ENCODE assay signal across 13 cellular contexts in genomic region chr15:52657338-52657737, GRCh38. TPM values are rescaled to one million over a fixed set of nuclear protein-coding genes. Genes with fewer than 3 reads are reported as not detected.
DNase-seq lines count a peak whose midpoint lies in the region; ATAC-seq, FAIRE-seq and TF ChIP-seq lines count a peak whose summit lies in the region.
"Had no signal": no experiment of that assay in that cellular context is flagged by ENCODE, and none has a peak within 500 bp of the region (broad histone marks: within the 10 kb centered on the region; RNA-seq: fewer than 3 reads in every experiment).

No MANE protein-coding gene starts in this region.

- DNase-seq in RPMI7951 (ENCODE audit: low read depth) (peak; percentile 41), esophagus muscularis mucosa (ENCODE audit: extremely low spot score) (no peak), pons (ENCODE audit: low spot score) (peak; percentile 68), NCI-H345 treated with DMSO at 0.1 percent for 48 hours (lab: John Stamatoyannopoulos, UW; ENCODE audit: unreplicated experiment) (no peak), urothelium cell line (ENCODE audit: low spot score) (no peak)
- no peak for DNase-seq in activated T-cell treated with anti-CD3 and anti-CD28 coated beads, Interleukin-2, amount 50 U/mL, for 24 hours
- DNase-seq: activated CD8-positive, alpha-beta memory T cell treated with anti-CD3 and anti-CD28 coated beads, Interleukin-2, amount 50 U/mL, for 48 hours; NCI-H1436; T1000 had no signal

- no peak overlapping the region for H3K4me3 Mint-ChIP-seq in activated T-cell treated with anti-CD3 and anti-CD28 coated beads, Interleukin-2, amount 50 U/mL, for 24 hours
- H3K4me3 Mint-ChIP-seq: dendritic cell treated with granulocyte-macrophage colony-stimulating factor and Interleukin-4, amounts not matched to agents 40 ng/mL and 50 ng/mL, for 4 days had no signal

- H3K4me1 Mint-ChIP-seq in activated T-cell treated with anti-CD3 and anti-CD28 coated beads, Interleukin-2, amount 50 U/mL, for 24 hours (ENCODE audit: low read depth): peaks cover 61% of the 10 kb centered on the region

- intact Hi-C loops in esophagus muscularis mucosa (cut with DNase I): no loop called here

- H3K27me3 ChIP-seq in ACC112 (ENCODE audit: insufficient read depth, low read length): no peaks in the 10 kb centered on the region
- H3K27me3 ChIP-seq in esophagus muscularis mucosa: no peaks in the 10 kb centered on the region
- H3K27me3 ChIP-seq: BLaER1 had no signal

- H3K4me3 ChIP-seq in ACC112 (ENCODE audit: low read depth, low read length) (peak overlapping the region; percentile 61; the same call in 1 of the 2 replicates), esophagus muscularis mucosa (no peak overlapping the region)
- H3K4me3 ChIP-seq: BLaER1 had no signal

- 18% methylated on average over 1 of the region's 1 CpG for WGBS in esophagus muscularis mucosa

- no peak for TF ChIP-seq EP300 in esophagus muscularis mucosa (IDR thresholded peaks at IDR 0.05)

- H3K27ac ChIP-seq in ACC112 (ENCODE audit: low read depth, low read length): peak overlapping the region; percentile 70
- H3K27ac ChIP-seq in esophagus muscularis mucosa (replicated peaks in 1 of 4): peak overlapping the region; percentile 60 to 81 (median 72)
- H3K27ac ChIP-seq: BLaER1 had no signal

- H3K9me3 Mint-ChIP-seq in activated T-cell treated with anti-CD3 and anti-CD28 coated beads, Interleukin-2, amount 50 U/mL, for 24 hours: no peaks in the 10 kb centered on the region
- H3K9me3 Mint-ChIP-seq: dendritic cell treated with granulocyte-macrophage colony-stimulating factor and Interleukin-4, amounts not matched to agents 40 ng/mL and 50 ng/mL, for 4 days had no signal

- H3K36me3 ChIP-seq in ACC112 (ENCODE audit: insufficient read depth, low read length): peaks cover 5% of the 10 kb centered on the region; the same call in 1 of the 2 replicates
- H3K36me3 ChIP-seq in esophagus muscularis mucosa: peaks cover 0 to 46% (median 19%) of the 10 kb centered on the region in 4 donors

- peaks cover 6% of the 10 kb centered on the region for H3K79me2 ChIP-seq in ACC112 (ENCODE audit: control insufficient read depth, insufficient read depth, low read length, unreplicated experiment)

- H3K27me3 Mint-ChIP-seq in activated T-cell treated with anti-CD3 and anti-CD28 coated beads, Interleukin-2, amount 50 U/mL, for 24 hours: no peaks in the 10 kb centered on the region
- H3K27me3 Mint-ChIP-seq: dendritic cell treated with granulocyte-macrophage colony-stimulating factor and Interleukin-4, amounts not matched to agents 40 ng/mL and 50 ng/mL, for 4 days had no signal

- no peak overlapping the region for H3K27ac Mint-ChIP-seq in activated T-cell treated with anti-CD3 and anti-CD28 coated beads, Interleukin-2, amount 50 U/mL, for 24 hours
- H3K27ac Mint-ChIP-seq: dendritic cell treated with granulocyte-macrophage colony-stimulating factor and Interleukin-4, amounts not matched to agents 40 ng/mL and 50 ng/mL, for 4 days had no signal

- no peaks in the 10 kb centered on the region for H3K9me3 ChIP-seq in esophagus muscularis mucosa
- H3K9me3 ChIP-seq: BLaER1 had no signal

- ATAC-seq in GM21786 (IDR thresholded peaks at IDR 0.05; ENCODE audit: unreplicated experiment): no peak

- no peak for TF ChIP-seq CTCF in esophagus muscularis mucosa (IDR thresholded peaks at IDR 0.05)

- peaks cover 58% of the 10 kb centered on the region for H3K36me3 Mint-ChIP-seq in activated T-cell treated with anti-CD3 and anti-CD28 coated beads, Interleukin-2, amount 50 U/mL, for 24 hours (ENCODE audit: low read depth)

- H3K4me1 ChIP-seq in ACC112 (ENCODE audit: control insufficient read depth, insufficient read depth, low read length, unreplicated experiment): peaks cover 53% of the 10 kb centered on the region
- peaks cover 49 to 83% (median 78%) of the 10 kb centered on the region in 4 donors for H3K4me1 ChIP-seq in esophagus muscularis mucosa
- H3K4me1 ChIP-seq: BLaER1 had no signal

- H2AFZ ChIP-seq in ACC112 (ENCODE audit: low read length, unreplicated experiment): no peak overlapping the region

- FAIRE-seq in urothelium cell line (lab: Jason Lieb, UNC): no peak

- TF ChIP-seq POLR2A in esophagus muscularis mucosa (IDR thresholded peaks at IDR 0.05; ENCODE audit: low read depth): no peak

RNA-seq across cellular contexts. Expression of gene ATOSA, which starts 21.9 kb away (rescaled TPM):
- total RNA-seq in RPMI7951 (2014; rRNA removed; shearing (Covaris generic)): 9.6 and 11.4 TPM in 2 replicates
- 10 to 100 TPM; 42.6 to 68.5 (median 46.0) TPM for total RNA-seq in esophagus muscularis mucosa

Comparison
In these comparisons a context has a peak if more than half of its experiments do, and no peak if none do; other contexts are left out.
1. DNase-seq: peak in RPMI7951 (single experiment) and pons (single experiment); none in esophagus muscularis mucosa (single experiment), NCI-H345 treated with DMSO at 0.1 percent for 48 hours (single experiment), urothelium cell line (single experiment) and activated T-cell treated with anti-CD3 and anti-CD28 coated beads, Interleukin-2, amount 50 U/mL, for 24 hours (single experiment).